18 cellular contexts compared by ENCODE assay signal in genomic region chr19:3100747-3101730, GRCh38. TPM values are rescaled to one million over a fixed set of nuclear protein-coding genes. Genes with fewer than 3 reads are reported as not detected.
DNase-seq lines count a peak whose midpoint lies in the region; ATAC-seq and TF ChIP-seq lines count a peak whose summit lies in the region.
"Had no signal": no experiment of that assay in that cellular context is flagged by ENCODE, and none has a peak within 500 bp of the region (broad histone marks: within the 10 kb centered on the region; RNA-seq: fewer than 3 reads in every experiment).

No MANE protein-coding gene starts in this region.

- no peak overlapping the region for H2AK5ac ChIP-seq in mesenchymal stem cell (ENCODE audit: low read length, severe bottlenecking)

- intact Hi-C loops in heart right ventricle (cut with DNase I) (loop anchor here in 5 of 10 donors (2.0 to 10.0 kb wide), 5 partner anchors 18 to 146 kb away; partner anchors contain the start of gene TLE5 (in 2 of the 5)), Right ventricle myocardium inferior (cut with DNase I) (loop anchor here (5.0 kb wide), 1 partner anchor 139 kb away; no protein-coding TSS in a partner anchor), breast epithelium (cut with DNase I; ENCODE audit: low total_unique reads) (no loop called here), sigmoid colon (cut with DNase I) (no loop called here)

- ATAC-seq in heart right ventricle, result no peak
- no peak for ATAC-seq in Right ventricle myocardium inferior
- no peak for ATAC-seq in HG02840 (IDR thresholded peaks at IDR 0.05; ENCODE audit: low FRiP score, unreplicated experiment)
- ATAC-seq in GM18517 (IDR thresholded peaks at IDR 0.05; ENCODE audit: unreplicated experiment), result no peak
- ATAC-seq: HCT116 had no signal

- H2BK12ac ChIP-seq in mesenchymal stem cell (ENCODE audit: low read length in 2 of 2), result no peak overlapping the region

- 54 to 65% methylated on average over 34 of the region's 34 CpGs for WGBS in heart right ventricle, 2 donors
- 87% methylated on average over 33 of the region's 34 CpGs for WGBS in mesenchymal stem cell
- WGBS in sigmoid colon, 2 donors, result 78 to 82% methylated on average over 34 of the region's 34 CpGs

- no peak overlapping the region for H2BK15ac ChIP-seq in mesenchymal stem cell (ENCODE audit: low read depth, poor library complexity, severe bottlenecking)

- peaks cover 10% of the 10 kb centered on the region for H3K79me1 ChIP-seq in mesenchymal stem cell (replicated peaks; ENCODE audit: low read length, poor library complexity, severe bottlenecking)

- no peak overlapping the region for H4K8ac ChIP-seq in mesenchymal stem cell (ENCODE audit: low read length)

- no peaks in the 10 kb centered on the region for H3K9me3 ChIP-seq in heart right ventricle
- H3K9me3 ChIP-seq in breast epithelium, result no peaks in the 10 kb centered on the region
- no peaks in the 10 kb centered on the region for H3K9me3 ChIP-seq in mesenchymal stem cell (ENCODE audit: control insufficient read depth, low read length)
- H3K9me3 ChIP-seq in sigmoid colon, result no peaks in the 10 kb centered on the region

- H3K14ac ChIP-seq in mesenchymal stem cell (ENCODE audit: low read length in 2 of 2), result no peak overlapping the region

- H2AFZ ChIP-seq in mesenchymal stem cell (ENCODE audit: low read depth, low read length), result no peak overlapping the region
- H2AFZ ChIP-seq: GM23248, PC-9 had no signal

- no peak overlapping the region for H2BK5ac ChIP-seq in mesenchymal stem cell (ENCODE audit: low read depth, low read length, poor library complexity, severe bottlenecking)

- H3K4me2 ChIP-seq in mesenchymal stem cell (ENCODE audit: low read length, poor library complexity, severe bottlenecking), result no peak overlapping the region
- H3K4me2 ChIP-seq: PC-9 had no signal

- TF ChIP-seq POLR2A in breast epithelium (IDR thresholded peaks at IDR 0.05), result no peak
- no peak for TF ChIP-seq POLR2A in sigmoid colon (IDR thresholded peaks at IDR 0.05)

- no peak overlapping the region for H3K9ac ChIP-seq in mesenchymal stem cell (ENCODE audit: low read length)
- H3K9ac ChIP-seq: GM23248 had no signal

- H3K23ac ChIP-seq in mesenchymal stem cell (ENCODE audit: low read length in 2 of 2), result no peak overlapping the region

- no peak for TF ChIP-seq CTCF in heart right ventricle (IDR thresholded peaks at IDR 0.05)
- no peak for TF ChIP-seq CTCF in breast epithelium (IDR thresholded peaks at IDR 0.05)
- no peak for TF ChIP-seq CTCF in sigmoid colon (IDR thresholded peaks at IDR 0.05)

- no peak overlapping the region for H3K18ac ChIP-seq in mesenchymal stem cell (ENCODE audit: low read depth in 1 of 2, low read length in 2 of 2)

- peak overlapping the region; percentile 25 for H4K91ac ChIP-seq in mesenchymal stem cell (ENCODE audit: low read length)

- H3K27ac ChIP-seq in heart right ventricle (peak overlapping the region in 9 of 10 donors; percentile 7 to 95 (median 90)), breast epithelium (peak overlapping the region; percentile 89 to 96), mesenchymal stem cell (ENCODE audit: low read length, poor library complexity, severe bottlenecking) (no peak overlapping the region), sigmoid colon (peak overlapping the region in 1 of 4 donors; percentile 86)
- H3K27ac ChIP-seq: GM23248, PC-9 had no signal

- H3K36me3 ChIP-seq in heart right ventricle (no peaks in the 10 kb centered on the region), breast epithelium (no peaks in the 10 kb centered on the region), mesenchymal stem cell (ENCODE audit: control insufficient read depth in 1 of 2, insufficient read depth in 2 of 2, low read depth in 1 of 2, low read length in 2 of 2) (peaks cover 0 to 32% of the 10 kb centered on the region in 2 experiments), sigmoid colon (no peaks in the 10 kb centered on the region)

- H3K27me3 ChIP-seq in heart right ventricle (peaks cover 0 to 17% (median 0%) of the 10 kb centered on the region in 7 donors), breast epithelium (no peaks in the 10 kb centered on the region), mesenchymal stem cell (ENCODE audit: control insufficient read depth in 1 of 2, insufficient read depth in 1 of 2, low read length in 2 of 2) (no peaks in the 10 kb centered on the region), sigmoid colon (no peaks in the 10 kb centered on the region)

- DNase-seq in heart right ventricle (peak in 1 of 2 donors; percentile 5), Right ventricle myocardium inferior (ENCODE audit: missing footprints) (no peak), breast epithelium (ENCODE audit: low spot score in 2 of 2) (no peak), mesenchymal stem cell (no peak), sigmoid colon (no peak), CD1c-positive myeloid dendritic cell (ENCODE audit: extremely low spot score) (no peak)
- DNase-seq: CD4-positive, CD25-positive, alpha-beta regulatory T cell; GM23248; KG1; NCI-H1092 treated with DMSO at 0.1 percent for 48 hours; NCI-H1694 treated with DMSO at 0.1 percent for 48 hours; NCI-H69; PC-9; SHP77 had no signal

- H2BK120ac ChIP-seq in mesenchymal stem cell (ENCODE audit: low read depth, low read length), result no peak overlapping the region

- H3K4me3 ChIP-seq in heart right ventricle, result peak overlapping the region in 2 of 10 donors; percentile 7
- no peak overlapping the region for H3K4me3 ChIP-seq in breast epithelium
- H3K4me3 ChIP-seq in mesenchymal stem cell (ENCODE audit: insufficient read depth in 1 of 2, low read depth in 1 of 2, low read length in 2 of 2), result no peak overlapping the region
- no peak overlapping the region for H3K4me3 ChIP-seq in sigmoid colon
- H3K4me3 ChIP-seq: GM23248, PC-9 had no signal

- TF ChIP-seq EP300 in sigmoid colon (IDR thresholded peaks at IDR 0.05), result no peak

- no peak overlapping the region for H3K4ac ChIP-seq in mesenchymal stem cell (ENCODE audit: low read depth in 1 of 2, low read length in 2 of 2)

- H3K4me1 ChIP-seq in heart right ventricle (peaks cover 38 to 99% (median 89%) of the 10 kb centered on the region in 9 donors), breast epithelium (peaks cover 20 to 37% of the 10 kb centered on the region in 2 donors), mesenchymal stem cell (ENCODE audit: control insufficient read depth, insufficient read depth, low read depth, low read length) (peaks cover 66% of the 10 kb centered on the region), sigmoid colon (peaks cover 2 to 92% (median 74%) of the 10 kb centered on the region in 4 donors)

RNA-seq across cellular contexts. Expression of gene GNA11, which starts 6.9 kb away (rescaled TPM):
- total RNA-seq in heart right ventricle, result 10 to 100 TPM; 57.4 to 83.2 (median 68.8) TPM
- 10 to 100 TPM; 28.2 to 40.7 TPM for polyA plus RNA-seq in heart right ventricle
- 64.7 TPM for total RNA-seq in Right ventricle myocardium inferior
- 10 to 100 TPM; 40.5 to 52.0 (median 42.3) TPM for total RNA-seq in breast epithelium
- polyA plus RNA-seq in mesenchymal stem cell (2013, experiment 1 of 2), result 49.8 TPM
- 49.0 TPM for polyA plus RNA-seq in mesenchymal stem cell (2013, experiment 2 of 2)
- total RNA-seq in sigmoid colon, result 10 to 100 TPM; 43.2 to 52.5 (median 45.4) TPM
- polyA plus RNA-seq in sigmoid colon, result 100 to 1,000 TPM in 2 of 3 donors, 10 to 100 TPM in 1; 90.1 to 151 (median 150) TPM

RNA-seq across cellular contexts. Expression of gene GNA15, which starts 34.8 kb away (rescaled TPM):
- total RNA-seq in heart right ventricle (1 to 10 TPM in 5 of 10 donors, under 1 TPM in 5; 0.42 to 8.9 (median 0.99) TPM), Right ventricle myocardium inferior (2.9 TPM), breast epithelium (10 to 100 TPM in 1 of 3 donors, 1 to 10 TPM in 2; 7.8 to 16.2 (median 8.5) TPM), sigmoid colon (1 to 10 TPM in 3 of 4 donors, under 1 TPM in 1; 0.55 to 6.0 (median 4.4) TPM)
- polyA plus RNA-seq in heart right ventricle (1 to 10 TPM; 1.0 to 1.4 TPM), sigmoid colon (1 to 10 TPM; 4.2 to 5.6 (median 5.1) TPM)
- 0.03 TPM for polyA plus RNA-seq in mesenchymal stem cell (2013, experiment 1 of 2)
- polyA plus RNA-seq in mesenchymal stem cell (2013, experiment 2 of 2), result 0.03 TPM
- total RNA-seq: GM23248, M059J had no signal
- polyA plus RNA-seq: GM23248 had no signal

RNA-seq across cellular contexts. Expression of gene TLE5, which starts 38.7 kb away (rescaled TPM):
- 100 to 1,000 TPM; 653 to 857 (median 758) TPM for total RNA-seq in heart right ventricle
- 1,000 to 10,000 TPM in 1 of 2 donors, 100 to 1,000 TPM in 1; 679 to 1,254 TPM for polyA plus RNA-seq in heart right ventricle
- 775 TPM for total RNA-seq in Right ventricle myocardium inferior
- 100 to 1,000 TPM; 329 to 407 (median 397) TPM for total RNA-seq in breast epithelium
- 329 TPM for polyA plus RNA-seq in mesenchymal stem cell (2013, experiment 1 of 2)
- 321 TPM for polyA plus RNA-seq in mesenchymal stem cell (2013, experiment 2 of 2)
- 100 to 1,000 TPM; 581 to 711 (median 629) TPM for total RNA-seq in sigmoid colon
- polyA plus RNA-seq in sigmoid colon, result 100 to 1,000 TPM; 561 to 714 (median 581) TPM
